1 cellular context compared by ENCODE assay signal in the genomic region with DNA sequence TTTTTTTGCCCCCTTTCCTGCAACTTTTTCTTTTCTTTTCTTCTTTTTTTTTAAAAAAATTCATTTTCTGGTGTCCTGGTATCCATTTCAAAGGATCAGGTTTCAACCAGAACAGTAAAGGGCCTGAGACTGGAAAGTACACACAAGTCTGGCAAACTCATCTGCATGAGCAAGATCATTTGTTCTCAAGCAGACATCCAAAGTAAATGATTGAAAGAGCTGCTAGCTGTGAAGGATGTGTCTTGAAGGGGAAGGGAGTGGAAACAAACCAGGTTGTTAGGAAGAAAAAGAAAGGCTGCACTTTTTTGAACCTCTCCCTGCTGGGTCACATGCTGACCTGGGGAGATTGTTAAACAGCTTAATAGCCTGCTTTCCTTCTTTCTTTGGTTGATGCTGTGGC.
TF ChIP-seq lines count a peak whose summit lies in the region.

No MANE protein-coding gene starts in this region.

TF ChIP-seq in HepG2, 621 proteins besides CTCF, POLR2A, EP300 and RAD21 (continued from another document):
- TF ChIP-seq, protein P1, sequence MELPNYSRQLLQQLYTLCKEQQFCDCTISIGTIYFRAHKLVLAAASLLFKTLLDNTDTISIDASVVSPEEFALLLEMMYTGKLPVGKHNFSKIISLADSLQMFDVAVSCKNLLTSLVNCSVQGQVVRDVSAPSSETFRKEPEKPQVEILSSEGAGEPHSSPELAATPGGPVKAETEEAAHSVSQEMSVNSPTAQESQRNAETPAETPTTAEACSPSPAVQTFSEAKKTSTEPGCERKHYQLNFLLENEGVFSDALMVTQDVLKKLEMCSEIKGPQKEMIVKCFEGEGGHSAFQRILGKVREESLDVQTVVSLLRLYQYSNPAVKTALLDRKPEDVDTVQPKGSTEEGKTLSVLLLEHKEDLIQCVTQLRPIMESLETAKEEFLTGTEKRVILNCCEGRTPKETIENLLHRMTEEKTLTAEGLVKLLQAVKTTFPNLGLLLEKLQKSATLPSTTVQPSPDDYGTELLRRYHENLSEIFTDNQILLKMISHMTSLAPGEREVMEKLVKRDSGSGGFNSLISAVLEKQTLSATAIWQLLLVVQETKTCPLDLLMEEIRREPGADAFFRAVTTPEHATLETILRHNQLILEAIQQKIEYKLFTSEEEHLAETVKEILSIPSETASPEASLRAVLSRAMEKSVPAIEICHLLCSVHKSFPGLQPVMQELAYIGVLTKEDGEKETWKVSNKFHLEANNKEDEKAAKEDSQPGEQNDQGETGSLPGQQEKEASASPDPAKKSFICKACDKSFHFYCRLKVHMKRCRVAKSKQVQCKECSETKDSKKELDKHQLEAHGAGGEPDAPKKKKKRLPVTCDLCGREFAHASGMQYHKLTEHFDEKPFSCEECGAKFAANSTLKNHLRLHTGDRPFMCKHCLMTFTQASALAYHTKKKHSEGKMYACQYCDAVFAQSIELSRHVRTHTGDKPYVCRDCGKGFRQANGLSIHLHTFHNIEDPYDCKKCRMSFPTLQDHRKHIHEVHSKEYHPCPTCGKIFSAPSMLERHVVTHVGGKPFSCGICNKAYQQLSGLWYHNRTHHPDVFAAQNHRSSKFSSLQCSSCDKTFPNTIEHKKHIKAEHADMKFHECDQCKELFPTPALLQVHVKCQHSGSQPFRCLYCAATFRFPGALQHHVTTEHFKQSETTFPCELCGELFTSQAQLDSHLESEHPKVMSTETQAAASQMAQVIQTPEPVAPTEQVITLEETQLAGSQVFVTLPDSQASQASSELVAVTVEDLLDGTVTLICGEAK (IDR thresholded peaks at IDR 0.05), result no peak
- TF ChIP-seq, protein P1 (CRISPR knock-in tag; IDR thresholded peaks at IDR 0.05), result no peak
- TF ChIP-seq, protein P2, sequence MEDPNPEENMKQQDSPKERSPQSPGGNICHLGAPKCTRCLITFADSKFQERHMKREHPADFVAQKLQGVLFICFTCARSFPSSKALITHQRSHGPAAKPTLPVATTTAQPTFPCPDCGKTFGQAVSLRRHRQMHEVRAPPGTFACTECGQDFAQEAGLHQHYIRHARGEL (CRISPR knock-in tag; IDR thresholded peaks at IDR 0.05), result no peak
- 0 out of 2 replicates have a peak, but pooled peaks have one; percentile 21 for TF ChIP-seq KMT2A (CRISPR knock-in tag; IDR thresholded peaks at IDR 0.05)
- TF ChIP-seq, protein P3, sequence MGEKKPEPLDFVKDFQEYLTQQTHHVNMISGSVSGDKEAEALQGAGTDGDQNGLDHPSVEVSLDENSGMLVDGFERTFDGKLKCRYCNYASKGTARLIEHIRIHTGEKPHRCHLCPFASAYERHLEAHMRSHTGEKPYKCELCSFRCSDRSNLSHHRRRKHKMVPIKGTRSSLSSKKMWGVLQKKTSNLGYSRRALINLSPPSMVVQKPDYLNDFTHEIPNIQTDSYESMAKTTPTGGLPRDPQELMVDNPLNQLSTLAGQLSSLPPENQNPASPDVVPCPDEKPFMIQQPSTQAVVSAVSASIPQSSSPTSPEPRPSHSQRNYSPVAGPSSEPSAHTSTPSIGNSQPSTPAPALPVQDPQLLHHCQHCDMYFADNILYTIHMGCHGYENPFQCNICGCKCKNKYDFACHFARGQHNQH (CRISPR knock-in tag; IDR thresholded peaks at IDR 0.05), result peak; percentile 50; the same call in 1 of the 2 replicates
- TF ChIP-seq, protein P4, sequence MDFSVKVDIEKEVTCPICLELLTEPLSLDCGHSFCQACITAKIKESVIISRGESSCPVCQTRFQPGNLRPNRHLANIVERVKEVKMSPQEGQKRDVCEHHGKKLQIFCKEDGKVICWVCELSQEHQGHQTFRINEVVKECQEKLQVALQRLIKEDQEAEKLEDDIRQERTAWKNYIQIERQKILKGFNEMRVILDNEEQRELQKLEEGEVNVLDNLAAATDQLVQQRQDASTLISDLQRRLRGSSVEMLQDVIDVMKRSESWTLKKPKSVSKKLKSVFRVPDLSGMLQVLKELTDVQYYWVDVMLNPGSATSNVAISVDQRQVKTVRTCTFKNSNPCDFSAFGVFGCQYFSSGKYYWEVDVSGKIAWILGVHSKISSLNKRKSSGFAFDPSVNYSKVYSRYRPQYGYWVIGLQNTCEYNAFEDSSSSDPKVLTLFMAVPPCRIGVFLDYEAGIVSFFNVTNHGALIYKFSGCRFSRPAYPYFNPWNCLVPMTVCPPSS (IDR thresholded peaks at IDR 0.05), result no peak
- no peak for TF ChIP-seq ZNF883 (CRISPR knock-in tag; IDR thresholded peaks at IDR 0.05; ENCODE audit: not compliant biosample characterization)
- TF ChIP-seq ZFP36L1 (CRISPR knock-in tag; IDR thresholded peaks at IDR 0.05), result no peak
- TF ChIP-seq ZFP36L2 (CRISPR knock-in tag; IDR thresholded peaks at IDR 0.05), result no peak
- TF ChIP-seq XRCC5 (optimal IDR thresholded peaks at IDR 0.05; ENCODE audit: low read length), result no peak
- TF ChIP-seq ARNTL (CRISPR knock-in tag; IDR thresholded peaks at IDR 0.05), result no peak
- TF ChIP-seq CEBPG (CRISPR knock-in tag; IDR thresholded peaks at IDR 0.05), result 0 out of 2 replicates have a peak, but pooled peaks have one; percentile 4
- TF ChIP-seq, protein P5, sequence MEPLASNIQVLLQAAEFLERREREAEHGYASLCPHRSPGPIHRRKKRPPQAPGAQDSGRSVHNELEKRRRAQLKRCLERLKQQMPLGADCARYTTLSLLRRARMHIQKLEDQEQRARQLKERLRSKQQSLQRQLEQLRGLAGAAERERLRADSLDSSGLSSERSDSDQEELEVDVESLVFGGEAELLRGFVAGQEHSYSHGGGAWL (CRISPR knock-in tag; IDR thresholded peaks at IDR 0.05), result no peak
- TF ChIP-seq, protein P6, sequence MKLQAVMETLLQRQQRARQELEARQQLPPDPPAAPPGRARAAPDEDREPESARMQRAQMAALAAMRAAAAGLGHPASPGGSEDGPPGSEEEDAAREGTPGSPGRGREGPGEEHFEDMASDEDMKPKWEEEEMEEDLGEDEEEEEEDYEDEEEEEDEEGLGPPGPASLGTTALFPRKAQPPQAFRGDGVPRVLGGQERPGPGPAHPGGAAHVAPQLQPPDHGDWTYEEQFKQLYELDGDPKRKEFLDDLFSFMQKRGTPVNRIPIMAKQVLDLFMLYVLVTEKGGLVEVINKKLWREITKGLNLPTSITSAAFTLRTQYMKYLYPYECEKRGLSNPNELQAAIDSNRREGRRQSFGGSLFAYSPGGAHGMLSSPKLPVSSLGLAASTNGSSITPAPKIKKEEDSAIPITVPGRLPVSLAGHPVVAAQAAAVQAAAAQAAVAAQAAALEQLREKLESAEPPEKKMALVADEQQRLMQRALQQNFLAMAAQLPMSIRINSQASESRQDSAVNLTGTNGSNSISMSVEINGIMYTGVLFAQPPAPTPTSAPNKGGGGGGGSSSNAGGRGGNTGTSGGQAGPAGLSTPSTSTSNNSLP (IDR thresholded peaks at IDR 0.05; ENCODE audit: low read depth, low read length), result 0 out of 2 replicates have a peak, but pooled peaks have one; percentile 10
- TF ChIP-seq, protein P7, sequence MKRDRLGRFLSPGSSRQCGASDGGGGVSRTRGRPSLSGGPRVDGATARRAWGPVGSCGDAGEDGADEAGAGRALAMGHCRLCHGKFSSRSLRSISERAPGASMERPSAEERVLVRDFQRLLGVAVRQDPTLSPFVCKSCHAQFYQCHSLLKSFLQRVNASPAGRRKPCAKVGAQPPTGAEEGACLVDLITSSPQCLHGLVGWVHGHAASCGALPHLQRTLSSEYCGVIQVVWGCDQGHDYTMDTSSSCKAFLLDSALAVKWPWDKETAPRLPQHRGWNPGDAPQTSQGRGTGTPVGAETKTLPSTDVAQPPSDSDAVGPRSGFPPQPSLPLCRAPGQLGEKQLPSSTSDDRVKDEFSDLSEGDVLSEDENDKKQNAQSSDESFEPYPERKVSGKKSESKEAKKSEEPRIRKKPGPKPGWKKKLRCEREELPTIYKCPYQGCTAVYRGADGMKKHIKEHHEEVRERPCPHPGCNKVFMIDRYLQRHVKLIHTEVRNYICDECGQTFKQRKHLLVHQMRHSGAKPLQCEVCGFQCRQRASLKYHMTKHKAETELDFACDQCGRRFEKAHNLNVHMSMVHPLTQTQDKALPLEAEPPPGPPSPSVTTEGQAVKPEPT (CRISPR knock-in tag; IDR thresholded peaks at IDR 0.05; ENCODE audit: low read depth), result no peak
- TF ChIP-seq ZNF260 (CRISPR knock-in tag; IDR thresholded peaks at IDR 0.05; ENCODE audit: borderline replicate concordance, low read depth), result no peak
- TF ChIP-seq ELF1 (CRISPR knock-in tag; IDR thresholded peaks at IDR 0.05), result no peak
- TF ChIP-seq, protein P8, sequence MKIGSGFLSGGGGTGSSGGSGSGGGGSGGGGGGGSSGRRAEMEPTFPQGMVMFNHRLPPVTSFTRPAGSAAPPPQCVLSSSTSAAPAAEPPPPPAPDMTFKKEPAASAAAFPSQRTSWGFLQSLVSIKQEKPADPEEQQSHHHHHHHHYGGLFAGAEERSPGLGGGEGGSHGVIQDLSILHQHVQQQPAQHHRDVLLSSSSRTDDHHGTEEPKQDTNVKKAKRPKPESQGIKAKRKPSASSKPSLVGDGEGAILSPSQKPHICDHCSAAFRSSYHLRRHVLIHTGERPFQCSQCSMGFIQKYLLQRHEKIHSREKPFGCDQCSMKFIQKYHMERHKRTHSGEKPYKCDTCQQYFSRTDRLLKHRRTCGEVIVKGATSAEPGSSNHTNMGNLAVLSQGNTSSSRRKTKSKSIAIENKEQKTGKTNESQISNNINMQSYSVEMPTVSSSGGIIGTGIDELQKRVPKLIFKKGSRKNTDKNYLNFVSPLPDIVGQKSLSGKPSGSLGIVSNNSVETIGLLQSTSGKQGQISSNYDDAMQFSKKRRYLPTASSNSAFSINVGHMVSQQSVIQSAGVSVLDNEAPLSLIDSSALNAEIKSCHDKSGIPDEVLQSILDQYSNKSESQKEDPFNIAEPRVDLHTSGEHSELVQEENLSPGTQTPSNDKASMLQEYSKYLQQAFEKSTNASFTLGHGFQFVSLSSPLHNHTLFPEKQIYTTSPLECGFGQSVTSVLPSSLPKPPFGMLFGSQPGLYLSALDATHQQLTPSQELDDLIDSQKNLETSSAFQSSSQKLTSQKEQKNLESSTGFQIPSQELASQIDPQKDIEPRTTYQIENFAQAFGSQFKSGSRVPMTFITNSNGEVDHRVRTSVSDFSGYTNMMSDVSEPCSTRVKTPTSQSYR (CRISPR knock-in tag; IDR thresholded peaks at IDR 0.05; ENCODE audit: borderline replicate concordance), result no peak
- 0 out of 2 replicates have a peak, but pooled peaks have one; percentile 6 for TF ChIP-seq HNF4A (CRISPR knock-in tag; IDR thresholded peaks at IDR 0.05)
- TF ChIP-seq ZNF557 (CRISPR knock-in tag; IDR thresholded peaks at IDR 0.05), result no peak
- TF ChIP-seq MED1 (CRISPR knock-in tag; IDR thresholded peaks at IDR 0.05), result peak; percentile 52; the same call in 1 of the 2 replicates
- no peak for TF ChIP-seq HOXA3 (CRISPR knock-in tag; IDR thresholded peaks at IDR 0.05)
- no peak for TF ChIP-seq ZSCAN9 (CRISPR knock-in tag; IDR thresholded peaks at IDR 0.05; ENCODE audit: borderline replicate concordance)
- TF ChIP-seq, protein P9, sequence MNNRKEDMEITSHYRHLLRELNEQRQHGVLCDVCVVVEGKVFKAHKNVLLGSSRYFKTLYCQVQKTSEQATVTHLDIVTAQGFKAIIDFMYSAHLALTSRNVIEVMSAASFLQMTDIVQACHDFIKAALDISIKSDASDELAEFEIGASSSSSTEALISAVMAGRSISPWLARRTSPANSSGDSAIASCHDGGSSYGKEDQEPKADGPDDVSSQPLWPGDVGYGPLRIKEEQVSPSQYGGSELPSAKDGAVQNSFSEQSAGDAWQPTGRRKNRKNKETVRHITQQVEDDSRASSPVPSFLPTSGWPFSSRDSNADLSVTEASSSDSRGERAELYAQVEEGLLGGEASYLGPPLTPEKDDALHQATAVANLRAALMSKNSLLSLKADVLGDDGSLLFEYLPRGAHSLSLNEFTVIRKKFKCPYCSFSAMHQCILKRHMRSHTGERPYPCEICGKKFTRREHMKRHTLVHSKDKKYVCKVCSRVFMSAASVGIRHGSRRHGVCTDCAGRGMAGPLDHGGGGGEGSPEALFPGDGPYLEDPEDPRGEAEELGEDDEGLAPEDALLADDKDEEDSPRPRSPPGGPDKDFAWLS (CRISPR knock-in tag; IDR thresholded peaks at IDR 0.05; ENCODE audit: borderline replicate concordance), result no peak
- TF ChIP-seq ZSCAN30 (CRISPR knock-in tag; IDR thresholded peaks at IDR 0.05), result no peak
